In the genomic region with DNA sequence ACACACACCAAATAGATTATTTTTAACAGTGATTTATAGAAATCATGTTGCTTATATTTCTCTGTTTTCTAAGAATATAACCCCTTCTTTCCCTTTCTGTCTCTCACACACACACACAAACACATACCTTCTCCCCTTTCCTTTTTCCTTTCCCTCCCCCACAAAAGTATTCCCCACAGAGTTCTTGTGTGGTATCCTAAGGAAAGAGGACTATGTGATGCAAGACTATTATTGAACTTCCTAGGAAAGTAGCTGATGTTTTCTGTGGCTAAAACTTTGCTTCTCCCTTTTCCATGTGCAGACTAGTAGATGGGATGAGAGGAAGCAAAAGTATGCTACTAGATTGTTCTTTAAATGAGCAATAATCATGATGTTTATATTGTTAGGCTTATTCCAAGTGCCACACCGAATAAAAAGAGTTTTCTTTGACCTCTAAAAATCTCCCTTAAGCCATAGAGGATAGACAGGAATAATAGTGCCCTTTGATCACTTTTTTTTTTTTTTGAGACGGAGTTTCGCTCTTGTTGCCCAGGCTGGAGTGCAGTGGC, we compare ENCODE assay signal across 1 cellular context.
TF ChIP-seq lines count a peak whose summit lies in the region.

No MANE protein-coding gene starts in this region.

TF ChIP-seq in GM23338, 12 proteins besides CTCF, POLR2A, EP300 and RAD21:
- TF ChIP-seq, protein P1, sequence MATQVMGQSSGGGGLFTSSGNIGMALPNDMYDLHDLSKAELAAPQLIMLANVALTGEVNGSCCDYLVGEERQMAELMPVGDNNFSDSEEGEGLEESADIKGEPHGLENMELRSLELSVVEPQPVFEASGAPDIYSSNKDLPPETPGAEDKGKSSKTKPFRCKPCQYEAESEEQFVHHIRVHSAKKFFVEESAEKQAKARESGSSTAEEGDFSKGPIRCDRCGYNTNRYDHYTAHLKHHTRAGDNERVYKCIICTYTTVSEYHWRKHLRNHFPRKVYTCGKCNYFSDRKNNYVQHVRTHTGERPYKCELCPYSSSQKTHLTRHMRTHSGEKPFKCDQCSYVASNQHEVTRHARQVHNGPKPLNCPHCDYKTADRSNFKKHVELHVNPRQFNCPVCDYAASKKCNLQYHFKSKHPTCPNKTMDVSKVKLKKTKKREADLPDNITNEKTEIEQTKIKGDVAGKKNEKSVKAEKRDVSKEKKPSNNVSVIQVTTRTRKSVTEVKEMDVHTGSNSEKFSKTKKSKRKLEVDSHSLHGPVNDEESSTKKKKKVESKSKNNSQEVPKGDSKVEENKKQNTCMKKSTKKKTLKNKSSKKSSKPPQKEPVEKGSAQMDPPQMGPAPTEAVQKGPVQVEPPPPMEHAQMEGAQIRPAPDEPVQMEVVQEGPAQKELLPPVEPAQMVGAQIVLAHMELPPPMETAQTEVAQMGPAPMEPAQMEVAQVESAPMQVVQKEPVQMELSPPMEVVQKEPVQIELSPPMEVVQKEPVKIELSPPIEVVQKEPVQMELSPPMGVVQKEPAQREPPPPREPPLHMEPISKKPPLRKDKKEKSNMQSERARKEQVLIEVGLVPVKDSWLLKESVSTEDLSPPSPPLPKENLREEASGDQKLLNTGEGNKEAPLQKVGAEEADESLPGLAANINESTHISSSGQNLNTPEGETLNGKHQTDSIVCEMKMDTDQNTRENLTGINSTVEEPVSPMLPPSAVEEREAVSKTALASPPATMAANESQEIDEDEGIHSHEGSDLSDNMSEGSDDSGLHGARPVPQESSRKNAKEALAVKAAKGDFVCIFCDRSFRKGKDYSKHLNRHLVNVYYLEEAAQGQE (IDR thresholded peaks at IDR 0.05; ENCODE audit: unreplicated experiment): no peak
- TF ChIP-seq EZH2phosphoT487 (IDR thresholded peaks at IDR 0.05; ENCODE audit: unreplicated experiment): no peak
- TF ChIP-seq, protein P2, sequence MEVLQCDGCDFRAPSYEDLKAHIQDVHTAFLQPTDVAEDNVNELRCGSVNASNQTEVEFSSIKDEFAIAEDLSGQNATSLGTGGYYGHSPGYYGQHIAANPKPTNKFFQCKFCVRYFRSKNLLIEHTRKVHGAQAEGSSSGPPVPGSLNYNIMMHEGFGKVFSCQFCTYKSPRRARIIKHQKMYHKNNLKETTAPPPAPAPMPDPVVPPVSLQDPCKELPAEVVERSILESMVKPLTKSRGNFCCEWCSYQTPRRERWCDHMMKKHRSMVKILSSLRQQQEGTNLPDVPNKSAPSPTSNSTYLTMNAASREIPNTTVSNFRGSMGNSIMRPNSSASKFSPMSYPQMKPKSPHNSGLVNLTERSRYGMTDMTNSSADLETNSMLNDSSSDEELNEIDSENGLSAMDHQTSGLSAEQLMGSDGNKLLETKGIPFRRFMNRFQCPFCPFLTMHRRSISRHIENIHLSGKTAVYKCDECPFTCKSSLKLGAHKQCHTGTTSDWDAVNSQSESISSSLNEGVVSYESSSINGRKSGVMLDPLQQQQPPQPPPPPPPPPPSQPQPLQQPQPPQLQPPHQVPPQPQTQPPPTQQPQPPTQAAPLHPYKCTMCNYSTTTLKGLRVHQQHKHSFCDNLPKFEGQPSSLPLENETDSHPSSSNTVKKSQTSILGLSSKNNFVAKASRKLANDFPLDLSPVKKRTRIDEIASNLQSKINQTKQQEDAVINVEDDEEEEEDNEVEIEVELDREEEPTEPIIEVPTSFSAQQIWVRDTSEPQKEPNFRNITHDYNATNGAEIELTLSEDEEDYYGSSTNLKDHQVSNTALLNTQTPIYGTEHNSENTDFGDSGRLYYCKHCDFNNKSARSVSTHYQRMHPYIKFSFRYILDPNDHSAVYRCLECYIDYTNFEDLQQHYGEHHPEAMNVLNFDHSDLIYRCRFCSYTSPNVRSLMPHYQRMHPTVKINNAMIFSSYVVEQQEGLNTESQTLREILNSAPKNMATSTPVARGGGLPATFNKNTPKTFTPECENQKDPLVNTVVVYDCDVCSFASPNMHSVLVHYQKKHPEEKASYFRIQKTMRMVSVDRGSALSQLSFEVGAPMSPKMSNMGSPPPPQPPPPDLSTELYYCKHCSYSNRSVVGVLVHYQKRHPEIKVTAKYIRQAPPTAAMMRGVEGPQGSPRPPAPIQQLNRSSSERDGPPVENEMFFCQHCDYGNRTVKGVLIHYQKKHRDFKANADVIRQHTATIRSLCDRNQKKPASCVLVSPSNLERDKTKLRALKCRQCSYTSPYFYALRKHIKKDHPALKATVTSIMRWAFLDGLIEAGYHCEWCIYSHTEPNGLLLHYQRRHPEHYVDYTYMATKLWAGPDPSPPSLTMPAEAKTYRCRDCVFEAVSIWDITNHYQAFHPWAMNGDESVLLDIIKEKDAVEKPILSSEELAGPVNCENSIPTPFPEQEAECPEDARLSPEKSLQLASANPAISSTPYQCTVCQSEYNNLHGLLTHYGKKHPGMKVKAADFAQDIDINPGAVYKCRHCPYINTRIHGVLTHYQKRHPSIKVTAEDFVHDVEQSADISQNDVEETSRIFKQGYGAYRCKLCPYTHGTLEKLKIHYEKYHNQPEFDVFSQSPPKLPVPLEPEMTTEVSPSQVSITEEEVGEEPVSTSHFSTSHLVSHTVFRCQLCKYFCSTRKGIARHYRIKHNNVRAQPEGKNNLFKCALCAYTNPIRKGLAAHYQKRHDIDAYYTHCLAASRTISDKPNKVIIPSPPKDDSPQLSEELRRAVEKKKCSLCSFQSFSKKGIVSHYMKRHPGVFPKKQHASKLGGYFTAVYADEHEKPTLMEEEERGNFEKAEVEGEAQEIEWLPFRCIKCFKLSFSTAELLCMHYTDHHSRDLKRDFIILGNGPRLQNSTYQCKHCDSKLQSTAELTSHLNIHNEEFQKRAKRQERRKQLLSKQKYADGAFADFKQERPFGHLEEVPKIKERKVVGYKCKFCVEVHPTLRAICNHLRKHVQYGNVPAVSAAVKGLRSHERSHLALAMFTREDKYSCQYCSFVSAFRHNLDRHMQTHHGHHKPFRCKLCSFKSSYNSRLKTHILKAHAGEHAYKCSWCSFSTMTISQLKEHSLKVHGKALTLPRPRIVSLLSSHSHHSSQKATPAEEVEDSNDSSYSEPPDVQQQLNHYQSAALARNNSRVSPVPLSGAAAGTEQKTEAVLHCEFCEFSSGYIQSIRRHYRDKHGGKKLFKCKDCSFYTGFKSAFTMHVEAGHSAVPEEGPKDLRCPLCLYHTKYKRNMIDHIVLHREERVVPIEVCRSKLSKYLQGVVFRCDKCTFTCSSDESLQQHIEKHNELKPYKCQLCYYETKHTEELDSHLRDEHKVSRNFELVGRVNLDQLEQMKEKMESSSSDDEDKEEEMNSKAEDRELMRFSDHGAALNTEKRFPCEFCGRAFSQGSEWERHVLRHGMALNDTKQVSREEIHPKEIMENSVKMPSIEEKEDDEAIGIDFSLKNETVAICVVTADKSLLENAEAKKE (CRISPR knock-in tag; IDR thresholded peaks at IDR 0.05): no peak
- TF ChIP-seq STAT1 (IDR thresholded peaks at IDR 0.05; ENCODE audit: unreplicated experiment): no peak
- TF ChIP-seq NANOG (IDR thresholded peaks at IDR 0.05; ENCODE audit: borderline replicate concordance): no peak
- TF ChIP-seq ZNF114 (CRISPR knock-in tag; IDR thresholded peaks at IDR 0.05): no peak
- TF ChIP-seq ZNF331 (CRISPR knock-in tag; IDR thresholded peaks at IDR 0.05; ENCODE audit: low read depth): no peak
- TF ChIP-seq EZH2 (IDR thresholded peaks at IDR 0.05; ENCODE audit: low read depth, unreplicated experiment): no peak
TF ChIP-seq in GM23338: peak in this region for 0.
